8 cellular contexts compared by ENCODE assay signal in the genomic region with DNA sequence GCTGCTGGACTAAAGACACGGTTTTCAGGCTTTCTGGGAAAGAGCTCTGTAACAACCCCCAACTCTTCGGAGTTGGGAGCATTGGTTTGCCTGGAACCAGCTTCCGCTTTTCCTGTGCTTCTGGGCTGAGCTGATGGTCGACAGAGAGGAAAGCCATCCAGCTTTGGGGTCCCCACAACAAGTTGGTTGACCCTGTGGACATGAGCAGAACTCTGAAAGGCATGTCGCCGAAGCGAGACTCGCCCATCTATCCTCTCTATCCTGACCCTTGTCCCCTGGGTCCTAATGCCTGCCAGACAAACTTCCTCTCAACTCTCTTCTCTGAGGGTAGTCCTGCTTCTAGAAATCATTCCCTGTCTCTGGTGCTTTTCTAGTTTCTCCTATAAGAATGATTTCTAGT. TPM values are rescaled to one million over a fixed set of nuclear protein-coding genes. Genes with fewer than 3 reads are reported as not detected.
DNase-seq lines count a peak whose midpoint lies in the region; ATAC-seq and TF ChIP-seq lines count a peak whose summit lies in the region.

No MANE protein-coding gene starts in this region.

- peak; percentile 29 for DNase-seq in stimulated activated CD4-positive, alpha-beta T cell treated with anti-CD3 and anti-CD28 coated beads, Interleukin-15, amount 100 ng/mL, for 24 hours
- DNase-seq in stimulated activated CD4-positive, alpha-beta T cell treated with anti-CD3 and anti-CD28 coated beads, Interleukin-2, amount 100 ng/mL, for 24 hours = no peak
- DNase-seq in RPMI7951 (ENCODE audit: low read depth) (peak; percentile 31), fibroblast of mammary gland (ENCODE audit: low read depth) (peak; percentile 29), medulla oblongata (ENCODE audit: extremely low spot score) (no peak), NCI-H2171 (lab: John Stamatoyannopoulos, UW) (no peak)

- H3K4me3 ChIP-seq in fibroblast of mammary gland (ENCODE audit: control insufficient read depth, low read depth, low read length) = no peak overlapping the region

- ATAC-seq in HG03135 (IDR thresholded peaks at IDR 0.05; ENCODE audit: unreplicated experiment) (no peak), HG03460 (IDR thresholded peaks at IDR 0.05; ENCODE audit: unreplicated experiment) (no peak)

- no peak for TF ChIP-seq CTCF in fibroblast of mammary gland (conservative IDR thresholded peaks at IDR 0.05; ENCODE audit: control insufficient read depth, insufficient read depth, low read depth, low read length)

RNA-seq across cellular contexts. Expression of a gene that starts 31.9 kb away (rescaled TPM):
- 0.68 and 2.9 TPM in 2 replicates for total RNA-seq in RPMI7951 (2014; rRNA removed; shearing (Covaris generic))

RNA-seq across cellular contexts. Expression of a gene that starts 51.0 kb away (rescaled TPM):
- total RNA-seq in RPMI7951 (2014; rRNA removed; shearing (Covaris generic)) = 0.12 TPM in 1 of 2 replicates, not detected in the other

Comparison
In these comparisons a context has a peak if more than half of its experiments do, and no peak if none do; other contexts are left out.
1. DNase-seq: peak in stimulated activated CD4-positive, alpha-beta T cell treated with anti-CD3 and anti-CD28 coated beads, Interleukin-15, amount 100 ng/mL, for 24 hours (single experiment), RPMI7951 (single experiment) and fibroblast of mammary gland (single experiment); none in stimulated activated CD4-positive, alpha-beta T cell treated with anti-CD3 and anti-CD28 coated beads, Interleukin-2, amount 100 ng/mL, for 24 hours (0 of 2), medulla oblongata (single experiment) and NCI-H2171 (single experiment).